ENCODE assay signal across 15 cellular contexts in genomic region chr21:34031835-34032370, GRCh38. TPM values are rescaled to one million over a fixed set of nuclear protein-coding genes. Genes with fewer than 3 reads are reported as not detected.
A peak's percentile ranks its signal among the peaks of the same experiment; 100 is the strongest.
DNase-seq lines count a peak whose midpoint lies in the region; ATAC-seq and TF ChIP-seq lines count a peak whose summit lies in the region.
"Had no signal": no experiment of that assay in that cellular context is flagged by ENCODE, and none has a peak within 500 bp of the region (broad histone marks: within the 10 kb centered on the region; RNA-seq: fewer than 3 reads in every experiment).

No MANE protein-coding gene starts in this region.

- H3K79me2 ChIP-seq in mammary epithelial cell (ENCODE audit: insufficient read depth, low read length), result no peaks in the 10 kb centered on the region

- no peak for TF ChIP-seq CTCF in progenitor cell of endocrine pancreas (IDR thresholded peaks at IDR 0.05; ENCODE audit: unreplicated experiment)
- TF ChIP-seq CTCF in mammary epithelial cell (conservative IDR thresholded peaks at IDR 0.05 in 1 of 2, IDR thresholded peaks at IDR 0.05 in 1 of 2; ENCODE audit: extremely low read depth in 1 of 2, insufficient read depth in 1 of 2, low read depth in 1 of 2, low read length in 2 of 2), result no peak
- no peak for TF ChIP-seq CTCF in suprapubic skin (IDR thresholded peaks at IDR 0.05)

- H3K9ac ChIP-seq in mammary epithelial cell (ENCODE audit: insufficient read depth, low read length), result no peak overlapping the region

- H3K4me1 Mint-ChIP-seq in activated T-cell treated with anti-CD3 and anti-CD28 coated beads, Interleukin-2, amount 50 U/mL, for 4 hours (ENCODE audit: low read depth), result peaks cover 17% of the 10 kb centered on the region
- H3K4me1 Mint-ChIP-seq in activated CD4-positive, alpha-beta memory T cell treated with anti-CD3 and anti-CD28 coated beads for 36 hours (ENCODE audit: low read depth), result peaks cover 28% of the 10 kb centered on the region
- peaks cover 12% of the 10 kb centered on the region for H3K4me1 Mint-ChIP-seq in progenitor cell of endocrine pancreas (ENCODE audit: low read depth)

- intact Hi-C loops in activated CD4-positive, alpha-beta memory T cell treated with anti-CD3 and anti-CD28 coated beads for 36 hours (cut with micrococcal nuclease), result loop anchor here (2.0 kb wide), 1 partner anchor 55 kb away; no protein-coding TSS in a partner anchor
- intact Hi-C loops in mammary epithelial cell (cut with micrococcal nuclease), result no loop called here

- H3K27ac Mint-ChIP-seq in activated CD4-positive, alpha-beta memory T cell treated with anti-CD3 and anti-CD28 coated beads for 36 hours, result no peak overlapping the region
- H3K27ac Mint-ChIP-seq in progenitor cell of endocrine pancreas, result peak overlapping the region; percentile 7

- in situ Hi-C loops in mammary epithelial cell (cut with MboI; ENCODE audit: low sequenced_read_pairs in 2 of 2), result no loop called here

- CTCF ChIA-PET in activated CD4-positive, alpha-beta memory T cell treated with anti-CD3 and anti-CD28 coated beads for 36 hours (lab: Charles Lee), result no interaction called here
- CTCF ChIA-PET in mammary epithelial cell (lab: Charles Lee; ENCODE audit: low non-redundant PET), result no interaction called here

- H3K4me1 ChIP-seq in mammary epithelial cell (ENCODE audit: insufficient read depth, low read length), result peaks cover 14% of the 10 kb centered on the region
- H3K4me1 ChIP-seq in suprapubic skin, result peaks cover 10% of the 10 kb centered on the region
- H3K4me1 ChIP-seq: Peyer's patch, prostate gland had no signal

- H3K27me3 Mint-ChIP-seq in activated T-cell treated with anti-CD3 and anti-CD28 coated beads, Interleukin-2, amount 50 U/mL, for 4 hours (ENCODE audit: low read depth), result no peaks in the 10 kb centered on the region
- no peaks in the 10 kb centered on the region for H3K27me3 Mint-ChIP-seq in activated CD4-positive, alpha-beta memory T cell treated with anti-CD3 and anti-CD28 coated beads for 36 hours
- H3K27me3 Mint-ChIP-seq in progenitor cell of endocrine pancreas, result no peaks in the 10 kb centered on the region
- H3K27me3 Mint-ChIP-seq: CD8-positive, alpha-beta memory T cell had no signal

- ATAC-seq in activated T-cell treated with anti-CD3 and anti-CD28 coated beads, Interleukin-2, amount 50 U/mL, for 4 hours, result peak; percentile 43 to 52
- ATAC-seq in HG02642 (IDR thresholded peaks at IDR 0.05; ENCODE audit: poor library complexity, unreplicated experiment), result peak; percentile 50
- ATAC-seq: heart left ventricle, natural killer cell had no signal

- 86% methylated on average over 11 of the region's 11 CpGs for WGBS in mammary epithelial cell (ENCODE audit: low coverage, missing lambda C conversion rate)
- WGBS in suprapubic skin, result 85% methylated on average over 11 of the region's 11 CpGs

- H3K4me3 Mint-ChIP-seq in activated T-cell treated with anti-CD3 and anti-CD28 coated beads, Interleukin-2, amount 50 U/mL, for 4 hours, result no peak overlapping the region
- no peak overlapping the region for H3K4me3 Mint-ChIP-seq in activated CD4-positive, alpha-beta memory T cell treated with anti-CD3 and anti-CD28 coated beads for 36 hours
- no peak overlapping the region for H3K4me3 Mint-ChIP-seq in progenitor cell of endocrine pancreas (ENCODE audit: low read depth)
- H3K4me3 Mint-ChIP-seq: CD8-positive, alpha-beta memory T cell; natural killer cell had no signal

- no peak overlapping the region for H2AFZ ChIP-seq in mammary epithelial cell (ENCODE audit: low read depth, low read length)

- no TSS peak for BruUV-seq in mammary epithelial cell (replicated peaks; lab: Mats Ljungman, UMichigan)

- H3K4me2 ChIP-seq in mammary epithelial cell (ENCODE audit: insufficient read depth, low read depth, low read length), result no peak overlapping the region

- dilution Hi-C loops in mammary epithelial cell (cut with HindIII; ENCODE audit: low sequenced_read_pairs), result no loop called here

- no peak for DNase-seq in activated T-cell treated with anti-CD3 and anti-CD28 coated beads, Interleukin-2, amount 50 U/mL, for 4 hours
- DNase-seq in activated T-cell treated with anti-CD3 and anti-CD28 coated beads, Interleukin-2, amount 50 U/mL, for 1 hour, result no peak
- DNase-seq in activated CD4-positive, alpha-beta memory T cell treated with anti-CD3 and anti-CD28 coated beads for 36 hours, result peak; percentile 45
- no peak for DNase-seq in progenitor cell of endocrine pancreas (ENCODE audit: low spot score, unreplicated experiment)
- no peak for DNase-seq in mammary epithelial cell
- DNase-seq in NCI-H1092 (lab: John Stamatoyannopoulos, UW), result no peak
- no peak for DNase-seq in suprapubic skin (ENCODE audit: low spot score in 2 of 2)
- DNase-seq: CD8-positive, alpha-beta memory T cell; heart left ventricle; natural killer cell; NCI-H510A; spleen had no signal

- H3K27me3 ChIP-seq in mammary epithelial cell (ENCODE audit: insufficient read depth, low read length) (no peaks in the 10 kb centered on the region), suprapubic skin (no peaks in the 10 kb centered on the region)
- H3K27me3 ChIP-seq: Peyer's patch, spleen had no signal

- H3K4me3 ChIP-seq in mammary epithelial cell (replicated peaks in 1 of 3; ENCODE audit: insufficient read depth in 1 of 3, low read depth in 2 of 3, low read length in 3 of 3) (no peak overlapping the region), suprapubic skin (no peak overlapping the region)
- H3K4me3 ChIP-seq: heart left ventricle, Peyer's patch, prostate gland, spleen had no signal

- peaks cover 3% of the 10 kb centered on the region for H3K9me3 Mint-ChIP-seq in activated T-cell treated with anti-CD3 and anti-CD28 coated beads, Interleukin-2, amount 50 U/mL, for 4 hours
- H3K9me3 Mint-ChIP-seq in activated CD4-positive, alpha-beta memory T cell treated with anti-CD3 and anti-CD28 coated beads for 36 hours, result peaks cover 4% of the 10 kb centered on the region
- peaks cover 9% of the 10 kb centered on the region for H3K9me3 Mint-ChIP-seq in progenitor cell of endocrine pancreas (ENCODE audit: low read depth)
- H3K9me3 Mint-ChIP-seq: CD8-positive, alpha-beta memory T cell; natural killer cell had no signal

- H3K36me3 Mint-ChIP-seq in activated T-cell treated with anti-CD3 and anti-CD28 coated beads, Interleukin-2, amount 50 U/mL, for 4 hours (ENCODE audit: insufficient read depth), result peaks cover 2% of the 10 kb centered on the region
- no peaks in the 10 kb centered on the region for H3K36me3 Mint-ChIP-seq in activated CD4-positive, alpha-beta memory T cell treated with anti-CD3 and anti-CD28 coated beads for 36 hours
- no peaks in the 10 kb centered on the region for H3K36me3 Mint-ChIP-seq in progenitor cell of endocrine pancreas (ENCODE audit: insufficient read depth)
- H3K36me3 Mint-ChIP-seq: natural killer cell had no signal

- no peaks in the 10 kb centered on the region for H3K9me3 ChIP-seq in mammary epithelial cell (replicated peaks; ENCODE audit: insufficient read depth, low read length)
- no peaks in the 10 kb centered on the region for H3K9me3 ChIP-seq in suprapubic skin
- H3K9me3 ChIP-seq: Peyer's patch, prostate gland, spleen had no signal

- no peaks in the 10 kb centered on the region for H3K36me3 ChIP-seq in mammary epithelial cell (ENCODE audit: insufficient read depth, low read length)
- H3K36me3 ChIP-seq in suprapubic skin, result no peaks in the 10 kb centered on the region
- H3K36me3 ChIP-seq: heart left ventricle, Peyer's patch, prostate gland, spleen had no signal

- no peaks in the 10 kb centered on the region for H4K20me1 ChIP-seq in mammary epithelial cell (ENCODE audit: insufficient read depth, low read length)

- TF ChIP-seq EP300 in suprapubic skin (IDR thresholded peaks at IDR 0.05), result no peak

- TF ChIP-seq POLR2A in suprapubic skin (IDR thresholded peaks at IDR 0.05), result no peak

- H3K27ac ChIP-seq in mammary epithelial cell (ENCODE audit: insufficient read depth, low read depth, low read length), result no peak overlapping the region
- H3K27ac ChIP-seq in suprapubic skin, result no peak overlapping the region
- H3K27ac ChIP-seq: heart left ventricle, prostate gland, spleen had no signal

- POLR2A ChIA-PET in activated CD4-positive, alpha-beta memory T cell treated with anti-CD3 and anti-CD28 coated beads for 36 hours (lab: Charles Lee), result no interaction called here

RNA-seq across cellular contexts. Expression of gene MRPS6, which starts 41.5 kb away (rescaled TPM):
- 10 to 100 TPM; 89.8 to 98.8 (median 98.6) TPM for total RNA-seq in activated T-cell treated with anti-CD3 and anti-CD28 coated beads, Interleukin-2, amount 50 U/mL, for 4 hours
- total RNA-seq in activated CD4-positive, alpha-beta memory T cell treated with anti-CD3 and anti-CD28 coated beads for 36 hours, result 100 to 1,000 TPM; 114 to 117 TPM
- total RNA-seq in progenitor cell of endocrine pancreas (76.7 and 78.8 TPM in 2 replicates), mammary epithelial cell (10 to 100 TPM; 10.2 to 65.9 TPM), suprapubic skin (10 to 100 TPM; 39.3 to 56.7 (median 45.8) TPM)
- 40.4 TPM for polyA plus RNA-seq in mammary epithelial cell
- 26.4 TPM for polyA minus RNA-seq in mammary epithelial cell

RNA-seq across cellular contexts. Expression of gene SLC5A3, which starts 41.5 kb away (rescaled TPM):
- 10 to 100 TPM; 10.1 to 12.4 (median 11.6) TPM for total RNA-seq in activated T-cell treated with anti-CD3 and anti-CD28 coated beads, Interleukin-2, amount 50 U/mL, for 4 hours
- total RNA-seq in activated CD4-positive, alpha-beta memory T cell treated with anti-CD3 and anti-CD28 coated beads for 36 hours, result 10 to 100 TPM; 25.7 to 27.5 TPM
- 22.7 and 23.3 TPM in 2 replicates for total RNA-seq in progenitor cell of endocrine pancreas
- total RNA-seq in mammary epithelial cell, result 10 to 100 TPM; 10.8 to 17.5 TPM
- 2.7 TPM for polyA plus RNA-seq in mammary epithelial cell
- 13.9 TPM for polyA minus RNA-seq in mammary epithelial cell
- total RNA-seq in suprapubic skin, result 10 to 100 TPM; 35.8 to 58.1 (median 48.5) TPM
